ENCODE assay signal across 1 cellular context in the genomic region with DNA sequence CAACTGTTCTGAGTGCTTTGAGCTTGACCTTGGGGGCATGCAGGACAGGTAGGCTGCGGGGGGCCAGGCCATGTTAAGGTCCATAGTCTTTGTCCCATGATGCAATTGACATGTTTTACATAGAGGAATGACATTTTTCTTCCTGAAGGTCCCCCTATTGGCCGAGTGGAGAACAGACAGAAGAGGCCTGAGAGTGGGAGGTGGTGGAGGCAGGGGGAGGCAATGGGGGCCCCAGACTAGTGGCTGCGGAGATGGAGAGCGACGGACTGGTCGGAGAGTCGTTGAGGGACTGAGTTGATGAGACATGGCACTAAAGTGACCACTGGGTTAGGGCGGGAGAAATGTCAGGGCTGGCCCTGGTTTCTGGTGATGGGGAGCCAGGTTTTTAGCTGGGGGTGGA. TPM values are rescaled to one million over a fixed set of nuclear protein-coding genes. Genes with fewer than 3 reads are reported as not detected.
"Had no signal": no experiment of that assay in that cellular context is flagged by ENCODE, and none has a peak within 500 bp of the region (broad histone marks: within the 10 kb centered on the region; RNA-seq: fewer than 3 reads in every experiment).

No MANE protein-coding gene starts in this region.

RNA-seq across cellular contexts. Expression of gene ABCC6, which starts 48.4 kb away (rescaled TPM):
- total RNA-seq: foreskin keratinocyte had no signal
